In genomic region chr16:78604423-78605062, GRCh38 we compare ENCODE assay signal across 8 cellular contexts.
A peak's percentile ranks its signal among the peaks of the same experiment; 100 is the strongest.
DNase-seq lines count a peak whose midpoint lies in the region; ATAC-seq, FAIRE-seq and TF ChIP-seq lines count a peak whose summit lies in the region.
"Not testable (repeated sequence)": the region's sequence is repeated elsewhere in the genome, so short reads cannot be mapped to it uniquely, and the experiment has no call there.

No MANE protein-coding gene starts in this region.

- not testable (repeated sequence) for H4K12ac ChIP-seq in trophoblast cell (ENCODE audit: low read depth, low read length)

- BruUV-seq in HepG2 (replicated peaks; lab: Mats Ljungman, UMichigan), result not testable (repeated sequence)

- not testable (repeated sequence) for H3K4me3 Mint-ChIP-seq in GM23338; activated CD8-positive, alpha-beta T cell treated with anti-CD3 and anti-CD28 coated beads, Interleukin-2, amount 10 ng/mL, durations not matched to agents 7 days and 5 days; endodermal cell
- peak overlapping the region in 1 of 5 experiments; percentile 34 for H3K4me3 Mint-ChIP-seq in brain

- TF ChIP-seq RAD21 in HepG2 (CRISPR knock-in tag; IDR thresholded peaks at IDR 0.05), result not testable (repeated sequence)

- POLR2A ChIA-PET in activated CD8-positive, alpha-beta T cell treated with anti-CD3 and anti-CD28 coated beads, Interleukin-2, amount 10 ng/mL, durations not matched to agents 7 days and 5 days (lab: Charles Lee); HepG2 (lab: Yijun Ruan, JAX): not testable (repeated sequence)

- not testable (repeated sequence) for H3K36me3 Mint-ChIP-seq in GM23338 (ENCODE audit: low read depth); activated CD8-positive, alpha-beta T cell treated with anti-CD3 and anti-CD28 coated beads, Interleukin-2, amount 10 ng/mL, durations not matched to agents 7 days and 5 days (ENCODE audit: low read depth); brain; endodermal cell (ENCODE audit: low read depth)

- H2BK12ac ChIP-seq in trophoblast cell (ENCODE audit: low read length), result peak overlapping the region; percentile 91

- not testable (repeated sequence) for FAIRE-seq in HepG2 (lab: Jason Lieb, UNC)

- H3K4me1 ChIP-seq in GM23338 (ENCODE audit: insufficient read depth) (peaks cover 38% of the 10 kb centered on the region), HUES48 (ENCODE audit: control insufficient read depth, insufficient read depth, low read length) (peaks cover 51% of the 10 kb centered on the region), HepG2 (ENCODE audit: insufficient read depth, low read length) (peaks cover 31% of the 10 kb centered on the region), trophoblast cell (ENCODE audit: control insufficient read depth in 1 of 2, insufficient read depth in 2 of 2, low read length in 2 of 2) (peaks cover 6 to 16% of the 10 kb centered on the region in 2 experiments)
- H3K4me1 ChIP-seq in endodermal cell (ENCODE audit: control insufficient read depth, insufficient read depth, low read length); uterus: not testable (repeated sequence)

- TF ChIP-seq CTCF in GM23338 (conservative IDR thresholded peaks at IDR 0.05; ENCODE audit: low read depth in 2 of 2); brain (conservative IDR thresholded peaks at IDR 0.05); endodermal cell (conservative IDR thresholded peaks at IDR 0.05); HepG2 (CRISPR knock-in tag; IDR thresholded peaks at IDR 0.05); uterus (IDR thresholded peaks at IDR 0.05): not testable (repeated sequence)

- not testable (repeated sequence) for TF ChIP-seq EP300 in HepG2 (IDR thresholded peaks at IDR 0.05; ENCODE audit: low read depth in 2 of 2, low read length in 2 of 2); HepG2 (CRISPR knock-in tag; IDR thresholded peaks at IDR 0.05; ENCODE audit: borderline replicate concordance)

- H3K18ac ChIP-seq in trophoblast cell (ENCODE audit: low read length), result not testable (repeated sequence)

- not testable (repeated sequence) for H3K9me2 ChIP-seq in GM23338 (ENCODE audit: insufficient read depth)

- H4K20me1 ChIP-seq in GM23338 (replicated peaks; ENCODE audit: insufficient read depth); HepG2 (ENCODE audit: insufficient read depth, low read length): not testable (repeated sequence)

- not testable (repeated sequence) for H3K4ac ChIP-seq in trophoblast cell (ENCODE audit: low read depth, low read length)

- H3K4me2 ChIP-seq in GM23338, result peak overlapping the region; percentile 54; the same call in 1 of the 2 replicates
- not testable (repeated sequence) for H3K4me2 ChIP-seq in HepG2 (ENCODE audit: low read depth, low read length); trophoblast cell (ENCODE audit: low read length)

- H3K36me3 ChIP-seq in GM23338 (ENCODE audit: insufficient read depth); HUES48 (ENCODE audit: control insufficient read depth, insufficient read depth, low read length); endodermal cell (ENCODE audit: control insufficient read depth, insufficient read depth, low read length); HepG2 (replicated peaks in 1 of 2; ENCODE audit: control insufficient read depth in 1 of 2, insufficient read depth in 2 of 2, low read length in 2 of 2); trophoblast cell (ENCODE audit: control insufficient read depth in 1 of 2, insufficient read depth in 2 of 2, low read length in 2 of 2); uterus: not testable (repeated sequence)

- in situ Hi-C loops in HepG2 (cut with HindIII; ENCODE audit: extremely low pct_ligation_motif_present, low pct_unique_long_range_greater_than_20kb), result not testable (repeated sequence)

- not testable (repeated sequence) for H3K79me2 ChIP-seq in GM23338 (replicated peaks; ENCODE audit: insufficient read depth); HepG2 (ENCODE audit: insufficient read depth, low read length); trophoblast cell (ENCODE audit: control insufficient read depth, insufficient read depth, low read length, poor library complexity)

- CTCF ChIA-PET in activated CD8-positive, alpha-beta T cell treated with anti-CD3 and anti-CD28 coated beads, Interleukin-2, amount 10 ng/mL, durations not matched to agents 7 days and 5 days (lab: Charles Lee); HepG2 (lab: Yijun Ruan, JAX; ENCODE audit: low intra/inter-chr PET ratio, low total read pairs): not testable (repeated sequence)

- H2BK5ac ChIP-seq in trophoblast cell (ENCODE audit: low read depth, low read length, poor library complexity), result peak overlapping the region; percentile 79

- H3K27ac ChIP-seq in GM23338 (ENCODE audit: low read depth), result peak overlapping the region; percentile 84; the same call in 1 of the 2 replicates
- peak overlapping the region; percentile 59 for H3K27ac ChIP-seq in HUES48 (ENCODE audit: low read depth, low read length)
- peak overlapping the region; percentile 87 for H3K27ac ChIP-seq in endodermal cell (ENCODE audit: low read depth, low read length)
- not testable (repeated sequence) for H3K27ac ChIP-seq in HepG2 (ENCODE audit: extremely low read length, insufficient read depth, low read length); trophoblast cell (ENCODE audit: low read depth, low read length)
- H3K27ac ChIP-seq in uterus, result peak overlapping the region; percentile 72 to 86

- H2AFZ ChIP-seq in GM23338; HepG2 (ENCODE audit: low read length); trophoblast cell (ENCODE audit: insufficient read depth, low read length, poor library complexity): not testable (repeated sequence)

- H4K8ac ChIP-seq in trophoblast cell (ENCODE audit: low read depth, low read length), result peak overlapping the region; percentile 31

- H3K9ac ChIP-seq in HUES48 (ENCODE audit: low read depth, low read length); endodermal cell (ENCODE audit: extremely low read depth, low read length, poor library complexity, severe bottlenecking); HepG2 (ENCODE audit: insufficient read depth, low read depth, low read length); trophoblast cell (ENCODE audit: low read length): not testable (repeated sequence)

- H4K91ac ChIP-seq in trophoblast cell (ENCODE audit: low read depth, low read length), result peak overlapping the region; percentile 74

- not testable (repeated sequence) for H3K27me3 ChIP-seq in GM23338 (ENCODE audit: insufficient read depth); HUES48 (ENCODE audit: control insufficient read depth, insufficient read depth, low read length); endodermal cell (ENCODE audit: control insufficient read depth, insufficient read depth, low read length, poor library complexity, severe bottlenecking); HepG2 (ENCODE audit: control insufficient read depth in 1 of 2, insufficient read depth in 2 of 2, low read length in 2 of 2); trophoblast cell (ENCODE audit: insufficient read depth, low read length); uterus

- peaks cover 26% of the 10 kb centered on the region for H3K79me1 ChIP-seq in trophoblast cell (ENCODE audit: low read length)

- no CpG with 5 or more reads among the region's 2 CpGs for WGBS in endodermal cell (ENCODE audit: insufficient coverage in 1 of 2, insufficient read length in 1 of 2), 2 experiments
- WGBS in HepG2 (ENCODE audit: low lambda C conversion rate), result 98% methylated on average over 2 of the region's 2 CpGs
- WGBS in trophoblast cell (ENCODE audit: extremely low coverage, insufficient coverage, insufficient read length), result no CpG with 5 or more reads among the region's 2 CpGs

- not testable (repeated sequence) for DNase-seq in GM23338 (ENCODE audit: low spot score); activated CD8-positive, alpha-beta T cell treated with anti-CD3 and anti-CD28 coated beads, Interleukin-2, amount 10 ng/mL, durations not matched to agents 7 days and 5 days; endodermal cell; HepG2 (ENCODE audit: low spot score); trophoblast cell; uterus

- H3K27me3 Mint-ChIP-seq in GM23338 (ENCODE audit: insufficient read depth, low read depth, poor library complexity); activated CD8-positive, alpha-beta T cell treated with anti-CD3 and anti-CD28 coated beads, Interleukin-2, amount 10 ng/mL, durations not matched to agents 7 days and 5 days (ENCODE audit: low read depth); endodermal cell (ENCODE audit: insufficient read depth): not testable (repeated sequence)
- peaks cover 19% of the 10 kb centered on the region for H3K27me3 Mint-ChIP-seq in brain

- peaks cover 54% of the 10 kb centered on the region for H3K4me1 Mint-ChIP-seq in GM23338
- H3K4me1 Mint-ChIP-seq in activated CD8-positive, alpha-beta T cell treated with anti-CD3 and anti-CD28 coated beads, Interleukin-2, amount 10 ng/mL, durations not matched to agents 7 days and 5 days (ENCODE audit: low read depth), result not testable (repeated sequence)
- H3K4me1 Mint-ChIP-seq in brain, result peaks cover 66% of the 10 kb centered on the region
- peaks cover 24% of the 10 kb centered on the region for H3K4me1 Mint-ChIP-seq in endodermal cell

- H3K23ac ChIP-seq in trophoblast cell (ENCODE audit: low read length), result not testable (repeated sequence)

- H3K27ac Mint-ChIP-seq in GM23338 (peak overlapping the region; percentile 87), brain (peak overlapping the region in 3 of 5 experiments; percentile 54 to 87 (median 59))
- H3K27ac Mint-ChIP-seq in activated CD8-positive, alpha-beta T cell treated with anti-CD3 and anti-CD28 coated beads, Interleukin-2, amount 10 ng/mL, durations not matched to agents 7 days and 5 days, result peak overlapping the region; percentile 30
- H3K27ac Mint-ChIP-seq in endodermal cell, result not testable (repeated sequence)

- not testable (repeated sequence) for H3K9me3 ChIP-seq in HUES48 (ENCODE audit: control insufficient read depth, insufficient read depth, low read length); endodermal cell (ENCODE audit: control insufficient read depth, low read length); HepG2 (ENCODE audit: low read length); trophoblast cell (ENCODE audit: insufficient read depth, low read depth, low read length); uterus

- not testable (repeated sequence) for H3F3A ChIP-seq in GM23338 (replicated peaks; ENCODE audit: low read depth)

- not testable (repeated sequence) for H3K9me3 Mint-ChIP-seq in GM23338; activated CD8-positive, alpha-beta T cell treated with anti-CD3 and anti-CD28 coated beads, Interleukin-2, amount 10 ng/mL, durations not matched to agents 7 days and 5 days (ENCODE audit: insufficient read depth); brain; endodermal cell

- not testable (repeated sequence) for ATAC-seq in GM23338; activated CD8-positive, alpha-beta T cell treated with anti-CD3 and anti-CD28 coated beads, Interleukin-2, amount 10 ng/mL, durations not matched to agents 7 days and 5 days; HepG2

- peak overlapping the region; percentile 88 for H2AK5ac ChIP-seq in trophoblast cell (ENCODE audit: low read length)

- not testable (repeated sequence) for H3K4me3 ChIP-seq in GM23338; HUES48 (ENCODE audit: low read depth, low read length); endodermal cell (ENCODE audit: low read length); HepG2 (replicated peaks in 1 of 3; ENCODE audit: insufficient read depth in 1 of 3, low read depth in 2 of 3, low read length in 3 of 3); trophoblast cell (ENCODE audit: low read depth, low read length); uterus

- H3K14ac ChIP-seq in trophoblast cell (ENCODE audit: low read length), result peak overlapping the region; percentile 59

- peak overlapping the region; percentile 62 for H2BK120ac ChIP-seq in trophoblast cell (ENCODE audit: insufficient read depth, low read length, poor library complexity)

- intact Hi-C loops in HepG2 (cut with micrococcal nuclease; ENCODE audit: unreplicated experiment); uterus (cut with DNase I; ENCODE audit: low total_unique reads): not testable (repeated sequence)

- TF ChIP-seq POLR2A in HepG2 (IDR thresholded peaks at IDR 0.05; ENCODE audit: insufficient read depth in 1 of 2, low read depth in 2 of 2, low read length in 2 of 2); uterus (IDR thresholded peaks at IDR 0.05): not testable (repeated sequence)
